ENCODE assay signal across 8 cellular contexts in the genomic region with DNA sequence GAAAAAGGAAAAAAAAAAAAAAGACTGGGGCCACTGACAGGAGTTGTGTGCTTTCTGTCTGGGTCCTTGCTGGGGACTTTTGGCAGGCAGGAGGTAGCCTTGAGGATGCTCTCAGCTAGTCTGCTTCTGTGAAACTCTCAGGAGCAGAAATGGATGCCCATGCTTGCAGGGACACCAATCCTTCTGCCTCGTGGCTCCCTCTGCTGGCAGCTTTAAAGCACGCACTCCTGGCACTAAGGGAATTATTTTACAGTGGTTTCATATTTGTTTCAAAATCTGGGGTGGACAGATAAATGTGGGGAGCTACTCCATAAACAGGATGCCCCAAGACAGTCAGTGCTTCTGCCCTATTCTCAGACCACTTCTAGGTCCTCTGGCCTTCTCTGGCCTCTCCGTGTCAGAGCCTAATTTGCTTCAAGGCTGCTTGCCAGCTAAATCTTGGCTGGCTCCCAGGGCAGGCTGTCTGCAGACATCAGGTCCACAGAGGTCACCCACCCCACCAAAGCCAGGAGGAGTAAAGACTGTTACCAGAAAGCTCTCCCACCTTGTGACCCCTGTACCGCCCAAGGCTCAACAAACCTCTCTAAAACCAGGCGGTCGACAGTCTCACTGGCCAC. TPM values are rescaled to one million over a fixed set of nuclear protein-coding genes. Genes with fewer than 3 reads are reported as not detected.
DNase-seq lines count a peak whose midpoint lies in the region; ATAC-seq, FAIRE-seq and TF ChIP-seq lines count a peak whose summit lies in the region.

No MANE protein-coding gene starts in this region.

- CTCF ChIA-PET in AG04449 (lab: Yijun Ruan, JAX) (interaction anchor here (0.6 to 19.5 kb wide), 55 partner anchors 10 to 350 kb away, joined by 3 to 507 read pairs (median 6); a partner anchor contains a TSS), HepG2 (lab: Yijun Ruan, JAX; ENCODE audit: low intra/inter-chr PET ratio, low total read pairs) (interaction anchor here (0.8 to 1.9 kb wide), 4 partner anchors 37 to 135 kb away, joined by 3 to 27 read pairs (median 9); a partner anchor contains a TSS)

- H3K9me3 ChIP-seq in HepG2 (ENCODE audit: low read length): no peaks in the 10 kb centered on the region

- in situ Hi-C loops in HepG2 (cut with HindIII; ENCODE audit: extremely low pct_ligation_motif_present, low pct_unique_long_range_greater_than_20kb): loop anchor here (5.0 kb wide), 1 partner anchor 137 kb away; no protein-coding TSS in a partner anchor

- POLR2A ChIA-PET in AG04449 (lab: Yijun Ruan, JAX): interaction anchor here (0.7 to 1.7 kb wide), 3 partner anchors 13 to 36 kb away, joined by 3 to 5 read pairs (median 3); a partner anchor contains a TSS
- POLR2A ChIA-PET in HepG2 (lab: Yijun Ruan, JAX): interaction anchor here (0.8 to 1.2 kb wide), 3 partner anchors 22 to 299 kb away, joined by 3 to 4 read pairs (median 3); a partner anchor contains a TSS

- intact Hi-C loops in HepG2 (cut with micrococcal nuclease; ENCODE audit: unreplicated experiment): loop anchor here (1.0 kb wide), 2 partner anchors 37 to 136 kb away; no protein-coding TSS in a partner anchor

- no peak overlapping the region for H3K4me2 ChIP-seq in HepG2 (ENCODE audit: low read depth, low read length)

- H3K4me3 ChIP-seq in AG04449 (ENCODE audit: low read depth, low read length) (no peak overlapping the region), choroid plexus epithelial cell (ENCODE audit: low read depth, low read length) (no peak overlapping the region), HepG2 (replicated peaks in 1 of 3; ENCODE audit: insufficient read depth in 1 of 3, low read depth in 2 of 3, low read length in 3 of 3) (no peak overlapping the region)

- peak; percentile 61 for FAIRE-seq in HepG2 (lab: Jason Lieb, UNC)

- H3K4me1 ChIP-seq in HepG2 (ENCODE audit: insufficient read depth, low read length): peaks cover 30% of the 10 kb centered on the region

- H3K27ac ChIP-seq in HepG2 (ENCODE audit: extremely low read length, insufficient read depth, low read length): no peak overlapping the region

- H3K79me2 ChIP-seq in HepG2 (ENCODE audit: insufficient read depth, low read length): no peaks in the 10 kb centered on the region

- peak; percentile 83 for TF ChIP-seq CTCF in AG04449 (IDR thresholded peaks at IDR 0.05; ENCODE audit: insufficient read depth, low read length, missing control alignments)
- peak; percentile 96 for TF ChIP-seq CTCF in choroid plexus epithelial cell (conservative IDR thresholded peaks at IDR 0.05; ENCODE audit: low read depth, low read length)
- TF ChIP-seq CTCF in HepG2 (CRISPR knock-in tag; IDR thresholded peaks at IDR 0.05): peak; percentile 90

- no peak for TF ChIP-seq POLR2A in HepG2 (IDR thresholded peaks at IDR 0.05; ENCODE audit: insufficient read depth in 1 of 2, low read depth in 2 of 2, low read length in 2 of 2)

- no TSS peak for BruUV-seq in HepG2 (replicated peaks; lab: Mats Ljungman, UMichigan)

- peaks cover 5 to 34% of the 10 kb centered on the region in 2 experiments; a peak in 4 of 5 replicates for H3K36me3 ChIP-seq in HepG2 (replicated peaks in 1 of 2; ENCODE audit: control insufficient read depth in 1 of 2, insufficient read depth in 2 of 2, low read length in 2 of 2)

- H3K9ac ChIP-seq in HepG2 (ENCODE audit: insufficient read depth, low read depth, low read length): no peak overlapping the region

- TF ChIP-seq EP300 in HepG2 (IDR thresholded peaks at IDR 0.05; ENCODE audit: low read depth in 2 of 2, low read length in 2 of 2): no peak
- no peak for TF ChIP-seq EP300 in HepG2 (CRISPR knock-in tag; IDR thresholded peaks at IDR 0.05; ENCODE audit: borderline replicate concordance)

- no peaks in the 10 kb centered on the region for H3K27me3 ChIP-seq in HepG2 (ENCODE audit: control insufficient read depth in 1 of 2, insufficient read depth in 2 of 2, low read length in 2 of 2)

- WGBS in HepG2 (ENCODE audit: low lambda C conversion rate): 59% methylated on average over 5 of the region's 6 CpGs

- DNase-seq in AG04449 (ENCODE audit: low read depth, low spot score) (peak; percentile 19), GM19240 (ENCODE audit: insufficient read length, low spot score) (peak; percentile 47), NCI-H524 (lab: John Stamatoyannopoulos, UW) (peak; percentile 30 to 66), choroid plexus epithelial cell (ENCODE audit: low read depth) (peak; percentile 89), HepG2 (ENCODE audit: low spot score) (peak; percentile 63)
- peak; percentile 84 for DNase-seq in activated CD4-positive, alpha-beta T cell treated with anti-CD3 and anti-CD28 coated beads for 48 hours
- DNase-seq in stimulated activated CD4-positive, alpha-beta T cell treated with anti-CD3 and anti-CD28 coated beads, Interleukin-4, amount 100 ng/mL, for 4 hours: peak; percentile 72 to 73

- ATAC-seq in HepG2 (peak; percentile 81), GM18502 (IDR thresholded peaks at IDR 0.05; ENCODE audit: poor library complexity, unreplicated experiment) (no peak)

- peak; percentile 78 for TF ChIP-seq RAD21 in HepG2 (CRISPR knock-in tag; IDR thresholded peaks at IDR 0.05)

- H4K20me1 ChIP-seq in HepG2 (ENCODE audit: insufficient read depth, low read length): no peaks in the 10 kb centered on the region

- no peak overlapping the region for H2AFZ ChIP-seq in HepG2 (ENCODE audit: low read length)

RNA-seq across cellular contexts. Expression of a gene that starts 17.1 kb away (rescaled TPM):
- total RNA-seq in HepG2 (2016; rRNA removed; fragmentation: Illumina TruSeq; extraction: Trizol): 13.7 and 23.9 TPM in 2 replicates
- total RNA-seq in HepG2 (2016; cell fraction: cytosol; rRNA removed; fragmentation: Illumina TruSeq; extraction: Trizol; ENCODE audit: low read depth): 9.1 and 11.5 TPM in 2 replicates
- total RNA-seq in HepG2 (2016; cell fraction: insoluble cytoplasmic fraction; rRNA removed; fragmentation: Illumina TruSeq; extraction: Trizol): 13.0 and 22.4 TPM in 2 replicates
- 11.7 and 13.4 TPM in 2 replicates for total RNA-seq in HepG2 (2016; cell fraction: membrane; rRNA removed; fragmentation: Illumina TruSeq; extraction: Trizol)
- 28.5 and 36.3 TPM in 2 replicates for total RNA-seq in HepG2 (2016; cell fraction: nucleus; rRNA removed; fragmentation: Illumina TruSeq; extraction: Trizol)
- 13.9 and 15.1 TPM in 2 replicates for polyA plus RNA-seq in HepG2 (2011; rRNA removed)
- 14.0 and 14.3 TPM in 2 replicates for polyA plus RNA-seq in HepG2 (2011; cell fraction: cytosol; rRNA removed)
- polyA plus RNA-seq in HepG2 (2011; cell fraction: nucleus; rRNA removed): 42.9 and 44.0 TPM in 2 replicates
- 7.3 and 9.8 TPM in 2 replicates for polyA plus RNA-seq in HepG2 (2012)
- 4.6 and 5.0 TPM in 2 replicates for polyA plus RNA-seq in HepG2 (2016; cell fraction: cytosol; fragmentation: Illumina TruSeq; extraction: Trizol; ENCODE audit: low read depth)
- 12.2 and 16.5 TPM in 2 replicates for polyA plus RNA-seq in HepG2 (2016; cell fraction: insoluble cytoplasmic fraction; fragmentation: Illumina TruSeq; extraction: Trizol; ENCODE audit: low read depth)
- polyA plus RNA-seq in HepG2 (2016; cell fraction: membrane; fragmentation: Illumina TruSeq; extraction: Trizol; ENCODE audit: low read depth): 9.0 TPM in 2 replicates
- 45.6 and 54.0 TPM in 2 replicates for polyA plus RNA-seq in HepG2 (2016; cell fraction: nucleus; fragmentation: Illumina TruSeq; extraction: Trizol; ENCODE audit: insufficient read depth, low read depth)
- 23.5 and 39.7 TPM in 2 replicates for polyA minus RNA-seq in HepG2 (2011; rRNA and poly(A)+ RNA removed; ENCODE audit: low replicate concordance)
- polyA minus RNA-seq in HepG2 (2011; cell fraction: cytosol; rRNA and poly(A)+ RNA removed): 5.6 and 7.4 TPM in 2 replicates
- polyA minus RNA-seq in HepG2 (2011; cell fraction: nucleus; rRNA and poly(A)+ RNA removed): 17.3 and 17.4 TPM in 2 replicates

RNA-seq across cellular contexts. Expression of a gene that starts 25.5 kb away (rescaled TPM):
- 5.8 and 9.5 TPM in 2 replicates for total RNA-seq in HepG2 (2016; rRNA removed; fragmentation: Illumina TruSeq; extraction: Trizol)
- total RNA-seq in HepG2 (2016; cell fraction: cytosol; rRNA removed; fragmentation: Illumina TruSeq; extraction: Trizol; ENCODE audit: low read depth): 1.7 and 1.9 TPM in 2 replicates
- total RNA-seq in HepG2 (2016; cell fraction: insoluble cytoplasmic fraction; rRNA removed; fragmentation: Illumina TruSeq; extraction: Trizol): 5.7 and 9.9 TPM in 2 replicates
- total RNA-seq in HepG2 (2016; cell fraction: membrane; rRNA removed; fragmentation: Illumina TruSeq; extraction: Trizol): 1.4 and 1.8 TPM in 2 replicates
- total RNA-seq in HepG2 (2016; cell fraction: nucleus; rRNA removed; fragmentation: Illumina TruSeq; extraction: Trizol): 11.0 and 11.7 TPM in 2 replicates
- 16.5 and 20.2 TPM in 2 replicates for polyA plus RNA-seq in HepG2 (2011; rRNA removed)
- polyA plus RNA-seq in HepG2 (2011; cell fraction: cytosol; rRNA removed): 6.1 and 8.8 TPM in 2 replicates
- 175 and 207 TPM in 2 replicates for polyA plus RNA-seq in HepG2 (2011; cell fraction: nucleus; rRNA removed)
- polyA plus RNA-seq in HepG2 (2012): 8.4 and 9.1 TPM in 2 replicates
- polyA plus RNA-seq in HepG2 (2016; cell fraction: cytosol; fragmentation: Illumina TruSeq; extraction: Trizol; ENCODE audit: low read depth): 0.49 and 0.55 TPM in 2 replicates
- 3.6 and 4.7 TPM in 2 replicates for polyA plus RNA-seq in HepG2 (2016; cell fraction: insoluble cytoplasmic fraction; fragmentation: Illumina TruSeq; extraction: Trizol; ENCODE audit: low read depth)
- polyA plus RNA-seq in HepG2 (2016; cell fraction: membrane; fragmentation: Illumina TruSeq; extraction: Trizol; ENCODE audit: low read depth): 0.78 and 0.79 TPM in 2 replicates
- polyA plus RNA-seq in HepG2 (2016; cell fraction: nucleus; fragmentation: Illumina TruSeq; extraction: Trizol; ENCODE audit: insufficient read depth, low read depth): 18.3 and 25.6 TPM in 2 replicates
- polyA minus RNA-seq in HepG2 (2011; rRNA and poly(A)+ RNA removed; ENCODE audit: low replicate concordance): 10.2 and 40.3 TPM in 2 replicates
- 7.9 and 8.9 TPM in 2 replicates for polyA minus RNA-seq in HepG2 (2011; cell fraction: cytosol; rRNA and poly(A)+ RNA removed)
- 32.6 and 36.8 TPM in 2 replicates for polyA minus RNA-seq in HepG2 (2011; cell fraction: nucleus; rRNA and poly(A)+ RNA removed)

RNA-seq across cellular contexts. Expression of a gene that starts 30.4 kb away (rescaled TPM):
- total RNA-seq in HepG2 (2016; rRNA removed; fragmentation: Illumina TruSeq; extraction: Trizol): 0.13 and 0.15 TPM in 2 replicates
- total RNA-seq in HepG2 (2016; cell fraction: cytosol; rRNA removed; fragmentation: Illumina TruSeq; extraction: Trizol; ENCODE audit: low read depth): not detected in 2 replicates
- total RNA-seq in HepG2 (2016; cell fraction: insoluble cytoplasmic fraction; rRNA removed; fragmentation: Illumina TruSeq; extraction: Trizol): 0.17 TPM in 1 of 2 replicates, not detected in the other
- total RNA-seq in HepG2 (2016; cell fraction: membrane; rRNA removed; fragmentation: Illumina TruSeq; extraction: Trizol): 0.14 TPM in 1 of 2 replicates, not detected in the other
- total RNA-seq in HepG2 (2016; cell fraction: nucleus; rRNA removed; fragmentation: Illumina TruSeq; extraction: Trizol): 0.13 and 0.22 TPM in 2 replicates
- 0.13 and 0.22 TPM in 2 replicates for polyA plus RNA-seq in HepG2 (2011; rRNA removed)
- 0.13 and 0.23 TPM in 2 replicates for polyA plus RNA-seq in HepG2 (2011; cell fraction: cytosol; rRNA removed)
- polyA plus RNA-seq in HepG2 (2011; cell fraction: nucleus; rRNA removed): 1.2 and 2.0 TPM in 2 replicates
- polyA plus RNA-seq in HepG2 (2012): 0.33 and 0.38 TPM in 2 replicates
- polyA plus RNA-seq in HepG2 (2016; cell fraction: cytosol; fragmentation: Illumina TruSeq; extraction: Trizol; ENCODE audit: low read depth): not detected in 2 replicates
- polyA plus RNA-seq in HepG2 (2016; cell fraction: insoluble cytoplasmic fraction; fragmentation: Illumina TruSeq; extraction: Trizol; ENCODE audit: low read depth): 0.13 and 0.26 TPM in 2 replicates
- 0.08 and 0.10 TPM in 2 replicates for polyA plus RNA-seq in HepG2 (2016; cell fraction: membrane; fragmentation: Illumina TruSeq; extraction: Trizol; ENCODE audit: low read depth)
- 0.53 and 0.60 TPM in 2 replicates for polyA plus RNA-seq in HepG2 (2016; cell fraction: nucleus; fragmentation: Illumina TruSeq; extraction: Trizol; ENCODE audit: insufficient read depth, low read depth)
- polyA minus RNA-seq in HepG2 (2011; rRNA and poly(A)+ RNA removed; ENCODE audit: low replicate concordance): 0.07 and 0.82 TPM in 2 replicates
- not detected in 2 replicates for polyA minus RNA-seq in HepG2 (2011; cell fraction: cytosol; rRNA and poly(A)+ RNA removed)
- 1.3 TPM in 1 of 2 replicates, not detected in the other for polyA minus RNA-seq in HepG2 (2011; cell fraction: nucleus; rRNA and poly(A)+ RNA removed)

RNA-seq across cellular contexts. Expression of a gene that starts 36.2 kb away (rescaled TPM):
- 0.22 TPM in 1 of 2 replicates, not detected in the other for total RNA-seq in HepG2 (2016; rRNA removed; fragmentation: Illumina TruSeq; extraction: Trizol)
- 0.30 TPM in 1 of 2 replicates, not detected in the other for total RNA-seq in HepG2 (2016; cell fraction: cytosol; rRNA removed; fragmentation: Illumina TruSeq; extraction: Trizol; ENCODE audit: low read depth)
- total RNA-seq in HepG2 (2016; cell fraction: insoluble cytoplasmic fraction; rRNA removed; fragmentation: Illumina TruSeq; extraction: Trizol): 0.15 TPM in 1 of 2 replicates, not detected in the other
- 0.17 and 0.28 TPM in 2 replicates for total RNA-seq in HepG2 (2016; cell fraction: membrane; rRNA removed; fragmentation: Illumina TruSeq; extraction: Trizol)
- total RNA-seq in HepG2 (2016; cell fraction: nucleus; rRNA removed; fragmentation: Illumina TruSeq; extraction: Trizol): not detected in 2 replicates
- 0.41 and 0.77 TPM in 2 replicates for polyA plus RNA-seq in HepG2 (2011; rRNA removed)
- polyA plus RNA-seq in HepG2 (2011; cell fraction: cytosol; rRNA removed): 0.42 and 0.78 TPM in 2 replicates
- 0.34 and 1.1 TPM in 2 replicates for polyA plus RNA-seq in HepG2 (2011; cell fraction: nucleus; rRNA removed)
- polyA plus RNA-seq in HepG2 (2012): 0.28 and 0.42 TPM in 2 replicates
- polyA plus RNA-seq in HepG2 (2016; cell fraction: cytosol; fragmentation: Illumina TruSeq; extraction: Trizol; ENCODE audit: low read depth): 0.14 and 0.17 TPM in 2 replicates
- polyA plus RNA-seq in HepG2 (2016; cell fraction: insoluble cytoplasmic fraction; fragmentation: Illumina TruSeq; extraction: Trizol; ENCODE audit: low read depth): 0.23 TPM in 1 of 2 replicates, not detected in the other
- 0.22 TPM in 1 of 2 replicates, not detected in the other for polyA plus RNA-seq in HepG2 (2016; cell fraction: membrane; fragmentation: Illumina TruSeq; extraction: Trizol; ENCODE audit: low read depth)
- not detected in 2 replicates for polyA plus RNA-seq in HepG2 (2016; cell fraction: nucleus; fragmentation: Illumina TruSeq; extraction: Trizol; ENCODE audit: insufficient read depth, low read depth)
- polyA minus RNA-seq in HepG2 (2011; rRNA and poly(A)+ RNA removed; ENCODE audit: low replicate concordance): 0.38 and 0.82 TPM in 2 replicates
- polyA minus RNA-seq in HepG2 (2011; cell fraction: cytosol; rRNA and poly(A)+ RNA removed): 0.79 TPM in 1 of 2 replicates, not detected in the other
- 0.50 and 0.64 TPM in 2 replicates for polyA minus RNA-seq in HepG2 (2011; cell fraction: nucleus; rRNA and poly(A)+ RNA removed)

RNA-seq across cellular contexts. Expression of a gene that starts 39.6 kb away (rescaled TPM):
- not detected in 2 replicates for total RNA-seq in HepG2 (2016; rRNA removed; fragmentation: Illumina TruSeq; extraction: Trizol)
- total RNA-seq in HepG2 (2016; cell fraction: cytosol; rRNA removed; fragmentation: Illumina TruSeq; extraction: Trizol; ENCODE audit: low read depth): not detected in 2 replicates
- not detected in 2 replicates for total RNA-seq in HepG2 (2016; cell fraction: insoluble cytoplasmic fraction; rRNA removed; fragmentation: Illumina TruSeq; extraction: Trizol)
- not detected in 2 replicates for total RNA-seq in HepG2 (2016; cell fraction: membrane; rRNA removed; fragmentation: Illumina TruSeq; extraction: Trizol)
- total RNA-seq in HepG2 (2016; cell fraction: nucleus; rRNA removed; fragmentation: Illumina TruSeq; extraction: Trizol): not detected in 2 replicates
- polyA plus RNA-seq in HepG2 (2011; rRNA removed): 0.21 and 0.26 TPM in 2 replicates
- 0.08 TPM in 1 of 2 replicates, not detected in the other for polyA plus RNA-seq in HepG2 (2011; cell fraction: cytosol; rRNA removed)
- 0.98 and 1.7 TPM in 2 replicates for polyA plus RNA-seq in HepG2 (2011; cell fraction: nucleus; rRNA removed)
- not detected in 2 replicates for polyA plus RNA-seq in HepG2 (2012)
- not detected in 2 replicates for polyA plus RNA-seq in HepG2 (2016; cell fraction: cytosol; fragmentation: Illumina TruSeq; extraction: Trizol; ENCODE audit: low read depth)
- polyA plus RNA-seq in HepG2 (2016; cell fraction: insoluble cytoplasmic fraction; fragmentation: Illumina TruSeq; extraction: Trizol; ENCODE audit: low read depth): not detected in 2 replicates
- not detected in 2 replicates for polyA plus RNA-seq in HepG2 (2016; cell fraction: membrane; fragmentation: Illumina TruSeq; extraction: Trizol; ENCODE audit: low read depth)
- 0.17 TPM in 1 of 2 replicates, not detected in the other for polyA plus RNA-seq in HepG2 (2016; cell fraction: nucleus; fragmentation: Illumina TruSeq; extraction: Trizol; ENCODE audit: insufficient read depth, low read depth)
- 0.40 TPM in 1 of 2 replicates, not detected in the other for polyA minus RNA-seq in HepG2 (2011; rRNA and poly(A)+ RNA removed; ENCODE audit: low replicate concordance)
- polyA minus RNA-seq in HepG2 (2011; cell fraction: cytosol; rRNA and poly(A)+ RNA removed): not detected in 2 replicates
- 0.26 TPM in 1 of 2 replicates, not detected in the other for polyA minus RNA-seq in HepG2 (2011; cell fraction: nucleus; rRNA and poly(A)+ RNA removed)

Comparison
In these comparisons a context has a peak if more than half of its experiments do, and no peak if none do; other contexts are left out.
1. DNase-seq: peak in every context shown above with its lines; median percentile 89 in choroid plexus epithelial cell; 84 in activated CD4-positive, alpha-beta T cell treated with anti-CD3 and anti-CD28 coated beads for 48 hours; 72 in stimulated activated CD4-positive, alpha-beta T cell treated with anti-CD3 and anti-CD28 coated beads, Interleukin-4, amount 100 ng/mL, for 4 hours; 63 in HepG2; 48 in NCI-H524; 47 in GM19240; 19 in AG04449.